In genomic region chr15:74396445-74397238, GRCh38 we compare ENCODE assay signal across 8 cellular contexts. TPM values are rescaled to one million over a fixed set of nuclear protein-coding genes. Genes with fewer than 3 reads are reported as not detected.
DNase-seq lines count a peak whose midpoint lies in the region; ATAC-seq and TF ChIP-seq lines count a peak whose summit lies in the region.

No MANE protein-coding gene starts in this region.

- BruUV-seq in A673 (replicated peaks; lab: Mats Ljungman, UMichigan), result no TSS peak

- intact Hi-C loops in A673 (cut with micrococcal nuclease; ENCODE audit: unreplicated experiment), result no loop called here

- peak; percentile 23 for ATAC-seq in GM18520 (IDR thresholded peaks at IDR 0.05; ENCODE audit: unreplicated experiment)
- peak; percentile 30 for ATAC-seq in HG03342 (IDR thresholded peaks at IDR 0.05; ENCODE audit: unreplicated experiment)

- POLR2A ChIA-PET in HEK293T (lab: Yijun Ruan, JAX) (interaction anchor here (1.3 to 1.5 kb wide), 2 partner anchors 14 to 64 kb away, joined by 3 to 4 read pairs; partner anchors contain the start of gene UBL7), A673 (lab: Charles Lee; ENCODE audit: low non-redundant PET) (no interaction called here)

- no peaks in the 10 kb centered on the region for H3K9me3 ChIP-seq in A673 (ENCODE audit: low read depth, low read length, poor library complexity, severe bottlenecking)

- peaks cover 11% of the 10 kb centered on the region for H3K4me1 ChIP-seq in A673 (ENCODE audit: insufficient read depth, low read length, poor library complexity, severe bottlenecking)

- no peaks in the 10 kb centered on the region for H3K36me3 Mint-ChIP-seq in nephron progenitor cell (ENCODE audit: low read depth)

- no peak overlapping the region for H3K27ac ChIP-seq in A673 (ENCODE audit: low read depth, low read length, poor library complexity, severe bottlenecking)

- H3K4me3 Mint-ChIP-seq in nephron progenitor cell, result no peak overlapping the region

- H3K27me3 ChIP-seq in A673 (replicated peaks; ENCODE audit: insufficient read depth, low read depth, low read length, poor library complexity), result no peaks in the 10 kb centered on the region

- H3K9me3 Mint-ChIP-seq in nephron progenitor cell, result no peaks in the 10 kb centered on the region

- H3K4me3 ChIP-seq in A673 (ENCODE audit: low read depth, low read length, poor library complexity, severe bottlenecking), result no peak overlapping the region

- H3K4me1 Mint-ChIP-seq in nephron progenitor cell, result peaks cover 59% of the 10 kb centered on the region

- CTCF ChIA-PET in HEK293T (lab: Yijun Ruan, JAX), result interaction anchor here (1.1 to 1.5 kb wide), 2 partner anchors 11 to 22 kb away, joined by 3 read pairs; no protein-coding TSS in a partner anchor
- CTCF ChIA-PET in A673 (lab: Charles Lee), result no interaction called here

- peak; percentile 57 for DNase-seq in 8988T
- peak; percentile 75 for DNase-seq in activated CD4-positive, alpha-beta T cell treated with anti-CD3 and anti-CD28 coated beads for 48 hours
- peak; percentile 91 for DNase-seq in kidney glomerular epithelial cell (lab: John Stamatoyannopoulos, UW)
- DNase-seq in HEK293T (ENCODE audit: extremely low spot score), result no peak
- no peak for DNase-seq in nephron progenitor cell
- no peak for DNase-seq in A673 (ENCODE audit: low spot score)

- H3K27ac Mint-ChIP-seq in nephron progenitor cell, result no peak overlapping the region

- no peak for TF ChIP-seq CTCF in nephron progenitor cell (IDR thresholded peaks at IDR 0.05)
- TF ChIP-seq CTCF in A673 (conservative IDR thresholded peaks at IDR 0.05; ENCODE audit: low read depth, low read length), result no peak

- no peaks in the 10 kb centered on the region for H3K36me3 ChIP-seq in A673 (ENCODE audit: insufficient read depth, low read length, poor library complexity, severe bottlenecking)

- H3K27me3 Mint-ChIP-seq in nephron progenitor cell (ENCODE audit: low read depth, poor library complexity), result peaks cover 9% of the 10 kb centered on the region

TF ChIP-seq in HEK293T, 16 proteins besides CTCF, POLR2A, EP300 and RAD21:
- TF ChIP-seq, protein P1, sequence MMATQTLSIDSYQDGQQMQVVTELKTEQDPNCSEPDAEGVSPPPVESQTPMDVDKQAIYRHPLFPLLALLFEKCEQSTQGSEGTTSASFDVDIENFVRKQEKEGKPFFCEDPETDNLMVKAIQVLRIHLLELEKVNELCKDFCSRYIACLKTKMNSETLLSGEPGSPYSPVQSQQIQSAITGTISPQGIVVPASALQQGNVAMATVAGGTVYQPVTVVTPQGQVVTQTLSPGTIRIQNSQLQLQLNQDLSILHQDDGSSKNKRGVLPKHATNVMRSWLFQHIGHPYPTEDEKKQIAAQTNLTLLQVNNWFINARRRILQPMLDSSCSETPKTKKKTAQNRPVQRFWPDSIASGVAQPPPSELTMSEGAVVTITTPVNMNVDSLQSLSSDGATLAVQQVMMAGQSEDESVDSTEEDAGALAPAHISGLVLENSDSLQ (IDR thresholded peaks at IDR 0.05), result no peak
- no peak for TF ChIP-seq FOXM1 (IDR thresholded peaks at IDR 0.05; ENCODE audit: borderline replicate concordance)
- no peak for TF ChIP-seq FOXK2 (IDR thresholded peaks at IDR 0.05)
- no peak for TF ChIP-seq SP1 (IDR thresholded peaks at IDR 0.05)
- no peak for TF ChIP-seq SUZ12 (IDR thresholded peaks at IDR 0.05)
- TF ChIP-seq LEF1 (IDR thresholded peaks at IDR 0.05; ENCODE audit: borderline replicate concordance), result no peak
- no peak for TF ChIP-seq HDGF (IDR thresholded peaks at IDR 0.05; ENCODE audit: borderline replicate concordance)
- TF ChIP-seq TARDBP (IDR thresholded peaks at IDR 0.05), result no peak
- TF ChIP-seq ARNT (IDR thresholded peaks at IDR 0.05), result no peak
- no peak for TF ChIP-seq ELF4 (IDR thresholded peaks at IDR 0.05)
- no peak for TF ChIP-seq BHLHE40 (IDR thresholded peaks at IDR 0.05; ENCODE audit: borderline replicate concordance)

RNA-seq across cellular contexts. Expression of gene CYP11A1, which starts 29.2 kb away (rescaled TPM):
- not detected in 2 replicates for total RNA-seq in A673 (2021)

RNA-seq across cellular contexts. Expression of gene SEMA7A, which starts 37.1 kb away (rescaled TPM):
- total RNA-seq in A673 (2021), result 0.45 and 1.4 TPM in 2 replicates

Comparison
In these comparisons a context has a peak if more than half of its experiments do, and no peak if none do; other contexts are left out.
1. DNase-seq: peak in 8988T (single experiment), activated CD4-positive, alpha-beta T cell treated with anti-CD3 and anti-CD28 coated beads for 48 hours (single experiment) and kidney glomerular epithelial cell (single experiment); none in HEK293T (single experiment), nephron progenitor cell (single experiment) and A673 (single experiment).